2 cellular contexts compared by ENCODE assay signal in genomic region chr20:38985603-38986170, GRCh38.
TF ChIP-seq lines count a peak whose summit lies in the region.

No MANE protein-coding gene starts in this region.

TF ChIP-seq in HEK293, 187 proteins besides CTCF, POLR2A, EP300 and RAD21:
- TF ChIP-seq SCRT2 (tag by site-specific recombination; IDR thresholded peaks at IDR 0.05): peak; percentile 72
- TF ChIP-seq HIC1 (tag by site-specific recombination; IDR thresholded peaks at IDR 0.05): peak; percentile 66
- peak; percentile 81; the same call in 1 of the 2 replicates for TF ChIP-seq ZNF366 (tag by site-specific recombination; conservative IDR thresholded peaks at IDR 0.05)
- TF ChIP-seq GLI4 (tag by site-specific recombination; IDR thresholded peaks at IDR 0.05): no peak
- TF ChIP-seq GFI1B (tag by site-specific recombination; IDR thresholded peaks at IDR 0.05): peak; percentile 75; the same call in 1 of the 2 replicates
- peak; percentile 32; the same call in 1 of the 2 replicates for TF ChIP-seq SP7 (tag by site-specific recombination; IDR thresholded peaks at IDR 0.05)
- 0 out of 2 replicates have a peak, but pooled peaks have one; percentile 22 for TF ChIP-seq ZNF629 (tag by site-specific recombination; IDR thresholded peaks at IDR 0.05)
- peak; percentile 12; the same call in 1 of the 2 replicates for TF ChIP-seq ZNF394 (tag by site-specific recombination; IDR thresholded peaks at IDR 0.05; ENCODE audit: borderline replicate concordance)
- no peak for TF ChIP-seq ZFP69B (tag by site-specific recombination; IDR thresholded peaks at IDR 0.05)
- TF ChIP-seq ZBTB17 (tag by site-specific recombination; IDR thresholded peaks at IDR 0.05): peak; percentile 44; the same call in 1 of the 2 replicates
- TF ChIP-seq PRDM6 (tag by site-specific recombination; IDR thresholded peaks at IDR 0.05): peak; percentile 72
- no peak for TF ChIP-seq ZFHX2 (tag by site-specific recombination; conservative IDR thresholded peaks at IDR 0.05)
- TF ChIP-seq ZNF664 (tag by site-specific recombination; IDR thresholded peaks at IDR 0.05): peak; percentile 61; the same call in 1 of the 2 replicates
- TF ChIP-seq ZNF596 (tag by site-specific recombination; IDR thresholded peaks at IDR 0.05): no peak
- no peak for TF ChIP-seq ZFP3 (tag by site-specific recombination; IDR thresholded peaks at IDR 0.05; ENCODE audit: low read depth)
TF ChIP-seq in HEK293: peak in this region for 10.

TF ChIP-seq in HepG2, 621 proteins besides CTCF, POLR2A, EP300 and RAD21 (continues in another document):
- TF ChIP-seq SAFB2 (CRISPR knock-in tag; IDR thresholded peaks at IDR 0.05; ENCODE audit: borderline replicate concordance, low read depth) (no peak), FOSL2 (CRISPR knock-in tag; IDR thresholded peaks at IDR 0.05) (peak; percentile 37; the same call in 1 of the 2 replicates), TEF (CRISPR knock-in tag; IDR thresholded peaks at IDR 0.05) (peak; percentile 80; the same call in 1 of the 2 replicates), U2AF1 (optimal IDR thresholded peaks at IDR 0.05; ENCODE audit: low read depth, low read length) (no peak), PHF5A (CRISPR knock-in tag; IDR thresholded peaks at IDR 0.05; ENCODE audit: low read depth, unreplicated experiment) (peak; percentile 30), ARNT2 (CRISPR knock-in tag; IDR thresholded peaks at IDR 0.05; ENCODE audit: low read depth) (0 out of 2 replicates have a peak, but pooled peaks have one; percentile 29), TOE1 (CRISPR knock-in tag; IDR thresholded peaks at IDR 0.05) (no peak), BCL6 (CRISPR knock-in tag; IDR thresholded peaks at IDR 0.05) (peak; percentile 48; the same call in 1 of the 2 replicates), ZNF326 (CRISPR knock-in tag; IDR thresholded peaks at IDR 0.05; ENCODE audit: borderline replicate concordance) (no peak), TFE3 (CRISPR knock-in tag; IDR thresholded peaks at IDR 0.05) (0 out of 2 replicates have a peak, but pooled peaks have one; percentile 49), NFIC (IDR thresholded peaks at IDR 0.05; ENCODE audit: low read length) (peak; percentile 36; the same call in 1 of the 2 replicates), TARDBP (CRISPR knock-in tag; IDR thresholded peaks at IDR 0.05) (0 out of 2 replicates have a peak, but pooled peaks have one; percentile 38), NFATC3 (CRISPR knock-in tag; IDR thresholded peaks at IDR 0.05) (no peak), CEBPG (CRISPR knock-in tag; IDR thresholded peaks at IDR 0.05) (peak; percentile 88), HMG20A (CRISPR knock-in tag; IDR thresholded peaks at IDR 0.05; ENCODE audit: borderline replicate concordance) (peak; percentile 47; the same call in 1 of the 2 replicates), NR2F1 (CRISPR knock-in tag; IDR thresholded peaks at IDR 0.05) (no peak), ZNF839 (CRISPR knock-in tag; IDR thresholded peaks at IDR 0.05; ENCODE audit: borderline replicate concordance) (no peak), PCBP1 (IDR thresholded peaks at IDR 0.05; ENCODE audit: borderline replicate concordance, low read depth, low read length) (no peak), TCF7 (IDR thresholded peaks at IDR 0.05; ENCODE audit: low read depth) (peak; percentile 59), NCOA2 (CRISPR knock-in tag; IDR thresholded peaks at IDR 0.05) (peak; percentile 52; the same call in 1 of the 2 replicates), ZNF556 (CRISPR knock-in tag; IDR thresholded peaks at IDR 0.05; ENCODE audit: borderline replicate concordance) (no peak), HINFP (CRISPR knock-in tag; IDR thresholded peaks at IDR 0.05; ENCODE audit: low read depth) (no peak), GATAD2A (CRISPR knock-in tag; IDR thresholded peaks at IDR 0.05) (no peak; the same call in 1 of the 2 replicates), ELF3 (CRISPR knock-in tag; IDR thresholded peaks at IDR 0.05) (peak; percentile 63; the same call in 1 of the 2 replicates), MYPOP (CRISPR knock-in tag; IDR thresholded peaks at IDR 0.05) (no peak), MZF1 (CRISPR knock-in tag; IDR thresholded peaks at IDR 0.05; ENCODE audit: borderline replicate concordance) (no peak), ERF (CRISPR knock-in tag; IDR thresholded peaks at IDR 0.05) (peak; percentile 48; the same call in 1 of the 2 replicates), PITX1 (CRISPR knock-in tag; IDR thresholded peaks at IDR 0.05) (peak; percentile 49; the same call in 1 of the 2 replicates), MED1 (CRISPR knock-in tag; IDR thresholded peaks at IDR 0.05) (peak; percentile 73; the same call in 1 of the 2 replicates), ZNF362 (CRISPR knock-in tag; IDR thresholded peaks at IDR 0.05; ENCODE audit: borderline replicate concordance) (no peak), ZKSCAN8 (CRISPR knock-in tag; IDR thresholded peaks at IDR 0.05; ENCODE audit: borderline replicate concordance) (peak; percentile 54; the same call in 1 of the 2 replicates), IRF2 (CRISPR knock-in tag; IDR thresholded peaks at IDR 0.05) (peak; percentile 66; the same call in 1 of the 2 replicates), ETS1 (CRISPR knock-in tag; IDR thresholded peaks at IDR 0.05) (no peak), SATB2 (CRISPR knock-in tag; IDR thresholded peaks at IDR 0.05) (no peak), DBP (CRISPR knock-in tag; IDR thresholded peaks at IDR 0.05; ENCODE audit: not compliant biosample characterization) (no peak), ZBTB34 (CRISPR knock-in tag; IDR thresholded peaks at IDR 0.05) (peak; percentile 39; the same call in 1 of the 2 replicates), ASH2L (IDR thresholded peaks at IDR 0.05; ENCODE audit: insufficient read length, low read depth, low read length) (peak; percentile 30), ISX (CRISPR knock-in tag; conservative IDR thresholded peaks at IDR 0.05) (no peak; the same call in 1 of the 2 replicates), SMYD3 (CRISPR knock-in tag; IDR thresholded peaks at IDR 0.05) (0 out of 2 replicates have a peak, but pooled peaks have one; percentile 43), ARHGAP35 (CRISPR knock-in tag; IDR thresholded peaks at IDR 0.05; ENCODE audit: borderline replicate concordance) (no peak), RCOR2 (CRISPR knock-in tag; IDR thresholded peaks at IDR 0.05) (0 out of 2 replicates have a peak, but pooled peaks have one; percentile 13), ZNF550 (CRISPR knock-in tag; IDR thresholded peaks at IDR 0.05; ENCODE audit: borderline replicate concordance) (no peak), ARID5B (CRISPR knock-in tag; IDR thresholded peaks at IDR 0.05) (peak; percentile 80), GFI1 (CRISPR knock-in tag; IDR thresholded peaks at IDR 0.05; ENCODE audit: borderline replicate concordance) (peak; percentile 81; the same call in 1 of the 2 replicates)
